Comparison of ENCODE assay signal across 8 cellular contexts in the genomic region with DNA sequence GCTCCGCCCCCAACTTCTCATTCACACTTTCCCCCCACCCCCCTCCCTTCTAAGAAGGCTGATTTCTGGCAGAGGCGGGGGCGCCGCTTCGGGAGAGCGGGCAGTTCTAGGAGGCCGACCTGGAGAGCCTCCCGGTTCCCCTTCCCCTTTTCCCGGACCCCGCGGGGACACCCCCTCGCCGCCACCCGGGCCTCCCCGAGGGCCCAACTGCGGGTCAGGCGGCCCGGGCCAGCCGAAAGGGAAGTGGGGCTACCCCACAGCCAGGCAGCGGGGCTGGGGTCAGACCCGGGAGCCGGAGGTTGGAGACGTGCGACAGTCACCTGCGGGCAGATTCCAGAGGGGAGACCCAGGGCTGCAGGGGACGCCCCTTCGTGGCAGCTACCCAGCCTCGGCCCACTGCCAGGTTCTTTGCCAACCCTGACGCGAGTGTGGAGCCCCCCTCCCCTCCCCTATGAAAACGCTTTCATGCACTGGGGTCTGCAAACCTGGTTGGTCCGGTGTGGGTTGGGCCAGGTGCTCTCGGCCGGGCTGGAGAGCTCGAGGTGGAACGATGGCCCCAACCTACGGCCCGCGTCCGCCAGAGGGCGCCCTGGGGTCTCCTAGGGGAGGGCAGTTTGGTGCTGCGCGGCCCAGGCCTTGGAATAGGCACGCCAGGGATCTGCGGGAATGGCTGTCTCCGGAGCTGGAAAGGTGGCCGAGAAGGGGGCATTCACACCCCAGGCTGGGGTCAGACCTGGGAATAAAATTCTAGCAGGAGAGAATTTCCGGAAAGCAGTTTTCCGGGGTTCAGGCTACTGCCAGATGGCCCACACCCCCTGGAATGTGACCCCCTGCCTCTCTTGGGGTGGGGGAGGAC. TPM values are rescaled to one million over a fixed set of nuclear protein-coding genes. Genes with fewer than 3 reads are reported as not detected.
DNase-seq lines count a peak whose midpoint lies in the region; ATAC-seq, FAIRE-seq and TF ChIP-seq lines count a peak whose summit lies in the region.

No MANE protein-coding gene starts in this region.

- H2AFZ ChIP-seq in keratinocyte (ENCODE audit: control insufficient read depth, low read length) = peak overlapping the region; percentile 65

- H3K9ac ChIP-seq in keratinocyte (ENCODE audit: control insufficient read depth, extremely low read depth, insufficient read depth, low read length) = peak overlapping the region; percentile 92

- H4K20me1 ChIP-seq in keratinocyte (ENCODE audit: control insufficient read depth, extremely low read depth, insufficient read depth, low read length) = peaks cover 5% of the 10 kb centered on the region

- peaks cover 3 to 17% of the 10 kb centered on the region in 2 experiments for H3K36me3 ChIP-seq in keratinocyte (ENCODE audit: control insufficient read depth in 2 of 2, extremely low read depth in 1 of 2, insufficient read depth in 2 of 2, low read length in 2 of 2)

- no peaks in the 10 kb centered on the region for H3K9me1 ChIP-seq in keratinocyte (ENCODE audit: control insufficient read depth, extremely low read depth, insufficient read depth, low read length)

- peak overlapping the region; percentile 84 for H3K4me2 ChIP-seq in keratinocyte (ENCODE audit: control insufficient read depth, extremely low read depth, insufficient read depth, low read depth, low read length)

- H3K79me2 ChIP-seq in keratinocyte (ENCODE audit: control insufficient read depth, insufficient read depth, low read length) = peaks cover 25% of the 10 kb centered on the region

- peak overlapping the region; percentile 42 to 67 (median 67) for H3K4me3 ChIP-seq in keratinocyte (ENCODE audit: control insufficient read depth in 2 of 3, extremely low read depth in 1 of 3, insufficient read depth in 2 of 3, low read depth in 1 of 3, low read length in 3 of 3)

- no peaks in the 10 kb centered on the region for H3K9me3 ChIP-seq in keratinocyte (ENCODE audit: control insufficient read depth, low read depth, low read length)

- peak; percentile 90 for TF ChIP-seq CTCF in GM10248 (IDR thresholded peaks at IDR 0.05; ENCODE audit: control extremely low read depth, extremely low read depth, low read depth, missing control alignments)
- peak; percentile 77 to 95 (median 94) for TF ChIP-seq CTCF in keratinocyte (optimal IDR thresholded peaks at IDR 0.05 in 1 of 3, IDR thresholded peaks at IDR 0.05 in 1 of 3, conservative IDR thresholded peaks at IDR 0.05 in 1 of 3; ENCODE audit: extremely low read depth in 1 of 3, insufficient read depth in 2 of 3, low read length in 3 of 3)

- FAIRE-seq in keratinocyte (lab: Jason Lieb, UNC) = peak; percentile 26

- dilution Hi-C loops in keratinocyte (cut with MboI; ENCODE audit: extremely low pct_ligation_motif_present, low sequenced_read_pairs) = no loop called here

- H3K27ac ChIP-seq in caudate nucleus (ENCODE audit: low read depth, low read length) = peak overlapping the region; percentile 62
- peak overlapping the region; percentile 56 for H3K27ac ChIP-seq in keratinocyte (ENCODE audit: control insufficient read depth, insufficient read depth, low read length)

- peaks cover 8% of the 10 kb centered on the region for H3K27me3 ChIP-seq in keratinocyte (ENCODE audit: control insufficient read depth, extremely low read depth, insufficient read depth, low read length)

- H3K4me1 ChIP-seq in keratinocyte (ENCODE audit: control insufficient read depth, extremely low read depth, insufficient read depth, low read length) = peaks cover 30% of the 10 kb centered on the region

- CTCF ChIA-PET in GM10248 (lab: Yijun Ruan, JAX) = interaction anchor here (0.6 to 7.2 kb wide), 35 partner anchors 9 to 436 kb away, joined by 3 to 108 read pairs (median 5); a partner anchor contains a TSS

- DNase-seq in GM10248 (ENCODE audit: extremely low spot score) = peak; percentile 91
- DNase-seq in NCI-H2227 treated with DMSO at 0.1 percent for 48 hours (lab: John Stamatoyannopoulos, UW) = peak; percentile 82
- peak in 54 of 61 donors; percentile 22 to 82 (median 56) for DNase-seq in caudate nucleus (lab: John Stamatoyannopoulos, UW)
- no peak for DNase-seq in keratinocyte (ENCODE audit: low read depth, low spot score)
- peak; percentile 95 for DNase-seq in stimulated activated CD4-positive, alpha-beta T cell treated with anti-CD3 and anti-CD28 coated beads, Interleukin-12 subunit alpha, Interleukin-12 subunit beta, amount 100 ng/mL, for 4 hours

- POLR2A ChIA-PET in GM10248 (lab: Yijun Ruan, JAX) = interaction anchor here (0.7 to 2.0 kb wide), 11 partner anchors 8 to 420 kb away, joined by 3 to 11 read pairs (median 5); a partner anchor contains a TSS

- ATAC-seq in HG03045 (IDR thresholded peaks at IDR 0.05; ENCODE audit: unreplicated experiment) (peak; percentile 24), GM18517 (IDR thresholded peaks at IDR 0.05; ENCODE audit: unreplicated experiment) (no peak)
- ATAC-seq in activated CD4-positive, CD25-positive, alpha-beta regulatory T cell treated with anti-CD3 and anti-CD28 coated beads, Interleukin-2, amount 50 U/mL, for 24 hours = peak; percentile 21 to 25

RNA-seq across cellular contexts. Expression of a gene that starts 0.7 kb away (rescaled TPM):
- 2.7 to 16.5 TPM (median 9.4 TPM) in 3 replicates for polyA plus RNA-seq in keratinocyte
- polyA plus RNA-seq in keratinocyte (2011; ENCODE audit: low read depth) = 0.62 TPM
- polyA plus RNA-seq in keratinocyte (2011; cell fraction: cytosol; rRNA removed) = 5.3 and 9.8 TPM in 2 replicates
- polyA plus RNA-seq in keratinocyte (2011; cell fraction: nucleus; rRNA removed) = 42.9 and 46.8 TPM in 2 replicates
- 1.8 and 2.4 TPM in 2 replicates for polyA plus RNA-seq in keratinocyte (2012; ENCODE audit: low replicate concordance)
- polyA minus RNA-seq in keratinocyte = 2.3 to 8.1 TPM (median 4.7 TPM) in 3 replicates
- 13.0 TPM for polyA minus RNA-seq in keratinocyte (2011; cell fraction: cytosol; rRNA and poly(A)+ RNA removed)
- polyA minus RNA-seq in keratinocyte (2011; cell fraction: nucleus; rRNA and poly(A)+ RNA removed) = 28.2 and 31.1 TPM in 2 replicates

RNA-seq across cellular contexts. Expression of a gene that starts 17.9 kb away (rescaled TPM):
- polyA plus RNA-seq in keratinocyte = 18.4 to 21.1 TPM (median 19.6 TPM) in 3 replicates
- polyA plus RNA-seq in keratinocyte (2011; ENCODE audit: low read depth) = 4.4 TPM
- 9.7 and 12.4 TPM in 2 replicates for polyA plus RNA-seq in keratinocyte (2011; cell fraction: cytosol; rRNA removed)
- polyA plus RNA-seq in keratinocyte (2011; cell fraction: nucleus; rRNA removed) = 57.5 and 59.6 TPM in 2 replicates
- 13.5 TPM in 2 replicates for polyA plus RNA-seq in keratinocyte (2012; ENCODE audit: low replicate concordance)
- polyA minus RNA-seq in keratinocyte = 19.8 to 30.5 TPM (median 23.7 TPM) in 3 replicates
- 16.9 TPM for polyA minus RNA-seq in keratinocyte (2011; cell fraction: cytosol; rRNA and poly(A)+ RNA removed)
- 21.7 and 29.6 TPM in 2 replicates for polyA minus RNA-seq in keratinocyte (2011; cell fraction: nucleus; rRNA and poly(A)+ RNA removed)
